ENCODE assay signal across 1 cellular context in the genomic region with DNA sequence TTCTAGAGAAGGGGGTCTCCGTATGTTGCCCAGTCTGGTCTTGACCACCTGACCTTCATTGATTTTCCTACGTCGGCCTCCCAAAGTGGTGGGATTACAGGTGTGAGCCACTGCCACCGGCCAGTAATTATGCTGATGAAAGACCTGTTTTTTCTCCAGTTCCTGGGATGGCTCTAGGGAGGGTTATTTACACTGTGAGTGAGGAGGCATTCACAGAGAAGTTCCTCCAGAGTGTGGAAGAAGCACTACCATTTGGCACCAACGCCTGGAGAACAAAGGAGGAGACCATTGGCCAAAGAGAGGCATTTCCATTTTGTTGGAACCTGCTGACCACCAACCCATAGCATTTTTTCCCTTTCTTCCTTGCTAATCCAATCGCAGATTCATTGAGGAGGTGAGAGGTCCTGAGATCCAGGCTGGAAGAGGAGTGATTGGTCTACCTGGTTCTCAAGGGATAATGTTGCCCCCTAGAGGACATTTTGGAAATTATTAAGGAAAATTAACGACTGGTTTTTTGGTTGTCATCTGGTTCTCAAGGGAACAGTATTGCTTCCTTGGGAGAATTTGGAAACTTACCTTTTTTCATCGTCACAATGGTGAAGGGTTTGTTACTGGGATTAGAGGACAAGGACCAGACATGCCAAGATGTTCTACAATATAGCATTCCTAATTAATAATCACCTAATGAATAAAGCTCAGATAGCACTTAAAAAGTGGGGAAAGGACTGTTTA.
A peak's percentile ranks its signal among the peaks of the same experiment; 100 is the strongest.
TF ChIP-seq lines count a peak whose summit lies in the region.

No MANE protein-coding gene starts in this region.

TF ChIP-seq in H1, 55 proteins besides CTCF, POLR2A, EP300 and RAD21:
- TF ChIP-seq SP1 (IDR thresholded peaks at IDR 0.05; ENCODE audit: low read depth, low read length), result peak; percentile 12; the same call in 1 of the 2 replicates
- TF ChIP-seq CEBPB (IDR thresholded peaks at IDR 0.05; ENCODE audit: low read depth, low read length), result no peak
